ENCODE assay signal across 24 cellular contexts in genomic region chr16:78097522-78097921, GRCh38. TPM values are rescaled to one million over a fixed set of nuclear protein-coding genes. Genes with fewer than 3 reads are reported as not detected.
DNase-seq lines count a peak whose midpoint lies in the region; ATAC-seq and TF ChIP-seq lines count a peak whose summit lies in the region.
"Had no signal": no experiment of that assay in that cellular context is flagged by ENCODE, and none has a peak within 500 bp of the region (broad histone marks: within the 10 kb centered on the region; RNA-seq: fewer than 3 reads in every experiment).

No MANE protein-coding gene starts in this region.

- H4K20me1 ChIP-seq in SU-DHL-6 (ENCODE audit: low read depth, low read length): no peaks in the 10 kb centered on the region
- no peaks in the 10 kb centered on the region for H4K20me1 ChIP-seq in smooth muscle cell (ENCODE audit: low read depth)

- H3K27ac Mint-ChIP-seq in activated CD8-positive, alpha-beta memory T cell treated with anti-CD3 and anti-CD28 coated beads, Interleukin-2, amount 10 ng/mL, durations not matched to agents 7 days and 5 days: peak overlapping the region; percentile 43
- peak overlapping the region in 3 of 10 donors; percentile 17 to 39 (median 28) for H3K27ac Mint-ChIP-seq in naive thymus-derived CD8-positive, alpha-beta T cell
- H3K27ac Mint-ChIP-seq: HFFc6 had no signal

- no peak overlapping the region for H3K4me3 Mint-ChIP-seq in activated CD8-positive, alpha-beta memory T cell treated with anti-CD3 and anti-CD28 coated beads, Interleukin-2, amount 10 ng/mL, durations not matched to agents 7 days and 5 days
- no peak overlapping the region for H3K4me3 Mint-ChIP-seq in naive thymus-derived CD8-positive, alpha-beta T cell
- H3K4me3 Mint-ChIP-seq: HFFc6 had no signal

- H3K9ac ChIP-seq in SU-DHL-6 (ENCODE audit: low read length) (no peak overlapping the region), smooth muscle cell (ENCODE audit: low read depth) (no peak overlapping the region)

- H3K79me2 ChIP-seq in SU-DHL-6 (ENCODE audit: insufficient read depth, low read length) (peaks cover 23% of the 10 kb centered on the region), smooth muscle cell (ENCODE audit: low read depth) (no peaks in the 10 kb centered on the region)

- intact Hi-C loops in right lobe of liver (cut with DNase I): no loop called here

- 81% methylated on average over 4 of the region's 4 CpGs for WGBS in smooth muscle cell (ENCODE audit: low lambda C conversion rate)
- WGBS in right lobe of liver (ENCODE audit: insufficient coverage, low coverage, low lambda C conversion rate, missing lambda C conversion rate): 100% methylated on average over 4 of the region's 4 CpGs

- peaks cover 13% of the 10 kb centered on the region for H3K36me3 Mint-ChIP-seq in activated CD8-positive, alpha-beta memory T cell treated with anti-CD3 and anti-CD28 coated beads, Interleukin-2, amount 10 ng/mL, durations not matched to agents 7 days and 5 days
- no peaks in the 10 kb centered on the region for H3K36me3 Mint-ChIP-seq in naive thymus-derived CD8-positive, alpha-beta T cell

- H3K4me2 ChIP-seq in SU-DHL-6 (ENCODE audit: low read depth, low read length, poor library complexity, severe bottlenecking): no peak overlapping the region
- no peak overlapping the region for H3K4me2 ChIP-seq in smooth muscle cell

- H3F3A ChIP-seq in SU-DHL-6 (ENCODE audit: insufficient read depth): 0 out of 2 replicates have a peak, but pooled peaks cover 4% of the 10 kb centered on the region
- H3F3A ChIP-seq in smooth muscle cell (ENCODE audit: low read depth): peaks cover 3% of the 10 kb centered on the region

- CTCF ChIA-PET in activated CD8-positive, alpha-beta memory T cell treated with anti-CD3 and anti-CD28 coated beads, Interleukin-2, amount 10 ng/mL, durations not matched to agents 7 days and 5 days (lab: Charles Lee): interaction anchor here (1.4 kb wide), 1 partner anchor 16 kb away, joined by 4 read pairs; no protein-coding TSS in a partner anchor

- H3K4me1 Mint-ChIP-seq in activated CD8-positive, alpha-beta memory T cell treated with anti-CD3 and anti-CD28 coated beads, Interleukin-2, amount 10 ng/mL, durations not matched to agents 7 days and 5 days: peaks cover 28% of the 10 kb centered on the region
- H3K4me1 Mint-ChIP-seq in naive thymus-derived CD8-positive, alpha-beta T cell: peaks cover 13 to 25% (median 20%) of the 10 kb centered on the region in 4 donors

- H3K9me3 Mint-ChIP-seq in activated CD8-positive, alpha-beta memory T cell treated with anti-CD3 and anti-CD28 coated beads, Interleukin-2, amount 10 ng/mL, durations not matched to agents 7 days and 5 days (ENCODE audit: low read depth): peaks cover 8% of the 10 kb centered on the region
- peaks cover 0 to 2% (median 0%) of the 10 kb centered on the region in 9 donors for H3K9me3 Mint-ChIP-seq in naive thymus-derived CD8-positive, alpha-beta T cell
- H3K9me3 Mint-ChIP-seq: HFFc6 had no signal

- H3K27ac ChIP-seq in SU-DHL-6 (ENCODE audit: low read depth, low read length) (no peak overlapping the region), smooth muscle cell (ENCODE audit: low read depth) (peak overlapping the region; percentile 2), right lobe of liver (no peak overlapping the region)
- H3K27ac ChIP-seq: HL-60, Peyer's patch had no signal

- DNase-seq in activated CD8-positive, alpha-beta memory T cell treated with anti-CD3 and anti-CD28 coated beads, Interleukin-2, amount 10 ng/mL, durations not matched to agents 7 days and 5 days: no peak
- no peak for DNase-seq in activated CD8-positive, alpha-beta memory T cell treated with anti-CD3 and anti-CD28 coated beads, Interleukin-2, amount 50 U/mL, for 48 hours
- DNase-seq in epithelial cell of esophagus (ENCODE audit: low read depth): peak; percentile 88
- DNase-seq in smooth muscle cell (lab: John Stamatoyannopoulos, UW; ENCODE audit: unreplicated experiment): no peak
- no peak for DNase-seq in right lobe of liver
- DNase-seq in NCI-H2029 treated with DMSO at 0.1 percent for 48 hours (lab: John Stamatoyannopoulos, UW): no peak
- DNase-seq in naive thymus-derived CD8-positive, alpha-beta T cell: no peak
- DNase-seq: 8988T, Calu3, DMS79 treated with DMSO at 0.1 percent for 48 hours, GF-D8, GOT3, HFFc6, Karpas-422, NCI-H1092 treated with DMSO at 0.1 percent for 48 hours, NCI-H1436 treated with DMSO at 0.1 percent for 48 hours, NCI-H187 treated with DMSO at 0.1 percent for 48 hours, NCI-H446 treated with DMSO at 0.1 percent for 48 hours, NCI-H526 treated with DMSO at 0.1 percent for 48 hours, Peyer's patch had no signal

- peaks cover 17% of the 10 kb centered on the region for H3K27me3 Mint-ChIP-seq in activated CD8-positive, alpha-beta memory T cell treated with anti-CD3 and anti-CD28 coated beads, Interleukin-2, amount 10 ng/mL, durations not matched to agents 7 days and 5 days
- H3K27me3 Mint-ChIP-seq in naive thymus-derived CD8-positive, alpha-beta T cell: peaks cover 4 to 18% (median 10%) of the 10 kb centered on the region in 5 donors

- ATAC-seq in activated CD8-positive, alpha-beta memory T cell treated with anti-CD3 and anti-CD28 coated beads, Interleukin-2, amount 10 ng/mL, durations not matched to agents 7 days and 5 days: no peak
- ATAC-seq in right lobe of liver: no peak
- no peak for ATAC-seq in naive thymus-derived CD8-positive, alpha-beta T cell
- ATAC-seq: SK-N-SH treated with all-trans-retinoic acid at 6 μM for 48 hours had no signal

- H3K36me3 ChIP-seq in SU-DHL-6 (ENCODE audit: low read length): no peaks in the 10 kb centered on the region
- no peaks in the 10 kb centered on the region for H3K36me3 ChIP-seq in smooth muscle cell (ENCODE audit: low read depth)
- no peaks in the 10 kb centered on the region for H3K36me3 ChIP-seq in right lobe of liver
- H3K36me3 ChIP-seq: HAP-1, Peyer's patch had no signal

- H3K9me3 ChIP-seq in SU-DHL-6 (ENCODE audit: insufficient read depth, low read length) (no peaks in the 10 kb centered on the region), smooth muscle cell (replicated peaks; ENCODE audit: low read depth) (no peaks in the 10 kb centered on the region), right lobe of liver (peaks cover 0 to 2% (median 0%) of the 10 kb centered on the region in 4 donors)
- H3K9me3 ChIP-seq: Peyer's patch had no signal

- no peak for TF ChIP-seq CTCF in SU-DHL-6 (IDR thresholded peaks at IDR 0.05; ENCODE audit: insufficient read depth, low read length, poor library complexity, severe bottlenecking)
- TF ChIP-seq CTCF in epithelial cell of esophagus (IDR thresholded peaks at IDR 0.05; ENCODE audit: insufficient read depth, low read depth, low read length, missing control alignments): no peak
- TF ChIP-seq CTCF in smooth muscle cell (IDR thresholded peaks at IDR 0.05; ENCODE audit: borderline replicate concordance, insufficient read depth, poor library complexity, severe bottlenecking): no peak
- TF ChIP-seq CTCF in right lobe of liver (IDR thresholded peaks at IDR 0.05): no peak

- no peaks in the 10 kb centered on the region for H3K27me3 ChIP-seq in SU-DHL-6 (ENCODE audit: low read length)
- no peaks in the 10 kb centered on the region for H3K27me3 ChIP-seq in smooth muscle cell (ENCODE audit: low read depth)
- H3K27me3 ChIP-seq in right lobe of liver: no peaks in the 10 kb centered on the region
- H3K27me3 ChIP-seq: Peyer's patch had no signal

- POLR2A ChIA-PET in naive thymus-derived CD8-positive, alpha-beta T cell (lab: Charles Lee): no interaction called here

- H3K4me3 ChIP-seq in SU-DHL-6 (ENCODE audit: insufficient read depth, low read length, poor library complexity, severe bottlenecking) (no peak overlapping the region), epithelial cell of esophagus (ENCODE audit: low read length) (no peak overlapping the region), smooth muscle cell (no peak overlapping the region), right lobe of liver (no peak overlapping the region)
- H3K4me3 ChIP-seq: HAP-1, Peyer's patch had no signal

- H3K4me1 ChIP-seq in smooth muscle cell (ENCODE audit: low read depth) (peaks cover 4% of the 10 kb centered on the region), right lobe of liver (peaks cover 0 to 7% (median 2%) of the 10 kb centered on the region in 4 donors)

- no peaks in the 10 kb centered on the region for H3K9me2 ChIP-seq in SU-DHL-6 (replicated peaks; ENCODE audit: insufficient read depth, low read length)

- peak overlapping the region; percentile 23 for H2AFZ ChIP-seq in SU-DHL-6 (ENCODE audit: low read depth, low read length, severe bottlenecking)
- no peak overlapping the region for H2AFZ ChIP-seq in smooth muscle cell (ENCODE audit: low read depth)

- TF ChIP-seq POLR2A in right lobe of liver (IDR thresholded peaks at IDR 0.05): no peak

RNA-seq across cellular contexts. Expression of gene WWOX, which starts 1.9 kb away (rescaled TPM):
- total RNA-seq in activated CD8-positive, alpha-beta memory T cell treated with anti-CD3 and anti-CD28 coated beads, Interleukin-2, amount 10 ng/mL, durations not matched to agents 7 days and 5 days: 10 to 100 TPM; 25.2 to 38.8 TPM
- total RNA-seq in smooth muscle cell (14.0 and 18.1 TPM in 2 replicates), right lobe of liver (10 to 100 TPM; 13.0 to 24.3 (median 16.5) TPM)
- 6.0 and 7.5 TPM in 2 replicates for polyA plus RNA-seq in smooth muscle cell
- total RNA-seq in naive thymus-derived CD8-positive, alpha-beta T cell: 10 to 100 TPM; 18.2 to 21.2 TPM
- polyA plus RNA-seq in naive thymus-derived CD8-positive, alpha-beta T cell: 10 to 100 TPM; 13.4 to 18.4 (median 16.4) TPM
